ENCODE assay signal across 22 cellular contexts in genomic region chr10:12353399-12354027, GRCh38. TPM values are rescaled to one million over a fixed set of nuclear protein-coding genes. Genes with fewer than 3 reads are reported as not detected.
DNase-seq lines count a peak whose midpoint lies in the region; ATAC-seq, FAIRE-seq and TF ChIP-seq lines count a peak whose summit lies in the region.
"Had no signal": no experiment of that assay in that cellular context is flagged by ENCODE, and none has a peak within 500 bp of the region (broad histone marks: within the 10 kb centered on the region; RNA-seq: fewer than 3 reads in every experiment).

No MANE protein-coding gene starts in this region.

- no peak for TF ChIP-seq EP300 in GM12878 (IDR thresholded peaks at IDR 0.05; ENCODE audit: borderline replicate concordance in 1 of 2, control insufficient read depth in 1 of 2, low read depth in 2 of 2, low read length in 2 of 2)

- no peak overlapping the region for H3K23ac ChIP-seq in H9 (ENCODE audit: insufficient read length, low read depth, low read length)

- H3K56ac ChIP-seq in H9 (ENCODE audit: insufficient read length, low read depth, low read length): no peak overlapping the region

- H4K91ac ChIP-seq in H9 (ENCODE audit: insufficient read length, low read depth, low read length): no peak overlapping the region

- no peak overlapping the region for H2BK120ac ChIP-seq in H9 (ENCODE audit: low read depth, low read length, poor library complexity, severe bottlenecking)

- H3K27ac ChIP-seq in H9 (ENCODE audit: insufficient read length, low read depth, low read length): no peak overlapping the region
- no peak overlapping the region; the same call in 1 of the 2 replicates for H3K27ac ChIP-seq in GM12878 (ENCODE audit: control insufficient read depth, insufficient read depth)
- H3K27ac ChIP-seq: BLaER1, HL-60, SK-N-MC, stomach, vagina had no signal

- intact Hi-C loops in GM12878 (cut with micrococcal nuclease; ENCODE audit: unreplicated experiment): loop anchor here (5.0 to 10.0 kb wide), 3 partner anchors 131 to 361 kb away; no protein-coding TSS in a partner anchor

- in situ Hi-C loops in GM12878 (cut with MboI) (no loop called here), GM13976 (cut with MboI; ENCODE audit: low sequenced_read_pairs, unreplicated experiment) (no loop called here)

- H3K4me1 ChIP-seq in H9 (ENCODE audit: insufficient read depth, low read length) (peaks cover 3% of the 10 kb centered on the region; the same call in 1 of the 2 replicates), GM12878 (ENCODE audit: control insufficient read depth, insufficient read depth, low read length) (peaks cover 35% of the 10 kb centered on the region)

- no peaks in the 10 kb centered on the region for H3K36me3 Mint-ChIP-seq in activated naive CD8-positive, alpha-beta T cell
- H3K36me3 Mint-ChIP-seq in activated naive CD8-positive, alpha-beta T cell treated with anti-CD3 and anti-CD28 coated beads for 36 hours: peaks cover 7% of the 10 kb centered on the region
- H3K36me3 Mint-ChIP-seq in H9 (ENCODE audit: insufficient read depth in 1 of 3, low read depth in 3 of 3): no peaks in the 10 kb centered on the region; a peak in 1 of 7 replicates
- H3K36me3 Mint-ChIP-seq in stimulated activated memory B cell treated with anti-CD40 and anti-IgM and Interleukin-4, amounts not matched to agents 10 μg/mL and 1 μg/mL and 100 μg/mL, for 72 hours: peaks cover 16% of the 10 kb centered on the region
- H3K36me3 Mint-ChIP-seq: natural killer cell had no signal

- no peak overlapping the region for H2AK5ac ChIP-seq in H9 (ENCODE audit: insufficient read length, low read length)

- FAIRE-seq in GM12878 (lab: Jason Lieb, UNC): peak; percentile 27
- FAIRE-seq: astrocyte, H54 had no signal

- H4K8ac ChIP-seq in H9 (replicated peaks; ENCODE audit: insufficient read length, low read depth, low read length): no peak overlapping the region

- no peak overlapping the region for H2BK15ac ChIP-seq in H9 (ENCODE audit: low read depth, low read length)

- ATAC-seq in GM12878 (peak; percentile 16), HG03354 (IDR thresholded peaks at IDR 0.05; ENCODE audit: poor library complexity, severe bottlenecking, unreplicated experiment) (no peak)
- no peak for ATAC-seq in stimulated activated memory B cell treated with anti-CD40 and anti-IgM and Interleukin-4, amounts not matched to agents 10 μg/mL and 1 μg/mL and 100 μg/mL, for 72 hours
- ATAC-seq: left lobe of liver, natural killer cell had no signal

- RAD21 ChIA-PET in GM12878 (lab: Charles Lee; ENCODE audit: unreplicated experiment): interaction anchor here (0.6 to 3.1 kb wide), 2 partner anchors 32 to 52 kb away, joined by 3 to 9 read pairs; no protein-coding TSS in a partner anchor

- H3K4me3 ChIP-seq in GM12878: peak overlapping the region; percentile 26; the same call in 1 of the 2 replicates
- H3K4me3 ChIP-seq: BLaER1, dorsolateral prefrontal cortex, SK-N-MC, stomach, vagina had no signal

- no CpG with 5 or more reads among the region's 8 CpGs for WGBS in H9 (ENCODE audit: extremely low coverage, insufficient read length, low lambda C conversion rate)
- WGBS in GM12878 (ENCODE audit: insufficient coverage, insufficient replicate concordance, low lambda C conversion rate, missing lambda C conversion rate): 39% methylated on average over 8 of the region's 8 CpGs

- TF ChIP-seq CTCF in H9 (conservative IDR thresholded peaks at IDR 0.05): no peak
- TF ChIP-seq CTCF in GM12878 (IDR thresholded peaks at IDR 0.05 in 2 of 3, conservative IDR thresholded peaks at IDR 0.05 in 1 of 3; ENCODE audit: control insufficient read depth in 2 of 3, extremely low read depth in 1 of 3, insufficient read depth in 1 of 3, low read depth in 3 of 3, low read length in 3 of 3): no peak
- no peak for TF ChIP-seq CTCF in GM13976 (IDR thresholded peaks at IDR 0.05; ENCODE audit: borderline replicate concordance, control extremely low read depth, extremely low read depth, insufficient read depth, missing control alignments)

- H3T11ph ChIP-seq in H9 (ENCODE audit: low read length): no peak overlapping the region

- no peak for DNase-seq in activated naive CD8-positive, alpha-beta T cell treated with anti-CD3 and anti-CD28 coated beads for 36 hours
- DNase-seq in H9 (no peak), GM12878 (ENCODE audit: low read depth, low spot score) (no peak), GM13976 (ENCODE audit: low spot score) (no peak), T-helper 9 cell (no peak)
- DNase-seq: activated CD4-positive, CD25-positive, alpha-beta regulatory T cell; dorsolateral prefrontal cortex; hypothalamus; natural killer cell; NCI-H1930; stomach had no signal

- H3K9me3 Mint-ChIP-seq in activated naive CD8-positive, alpha-beta T cell (ENCODE audit: low read depth): no peaks in the 10 kb centered on the region
- H3K9me3 Mint-ChIP-seq in activated naive CD8-positive, alpha-beta T cell treated with anti-CD3 and anti-CD28 coated beads for 36 hours: no peaks in the 10 kb centered on the region
- H3K9me3 Mint-ChIP-seq in H9: no peaks in the 10 kb centered on the region
- no peaks in the 10 kb centered on the region for H3K9me3 Mint-ChIP-seq in stimulated activated memory B cell treated with anti-CD40 and anti-IgM and Interleukin-4, amounts not matched to agents 10 μg/mL and 1 μg/mL and 100 μg/mL, for 72 hours
- H3K9me3 Mint-ChIP-seq: activated T-helper 1 cell treated with anti-CD3 and anti-CD28 coated beads, Interleukin-12 subunit alpha, Interleukin-12 subunit beta, Interleukin-2, Interleukin-4 antibody, amounts not matched to agents 30 ng/mL and 10 ng/mL and 1 ng/mL, durations not matched to agents 14 hours and 24 hours and 36 hours; natural killer cell had no signal

- CTCF ChIA-PET in GM12878 (lab: Yijun Ruan, JAX): interaction anchor here (1.1 to 2.1 kb wide), 3 partner anchors 12 to 48 kb away, joined by 3 to 7 read pairs (median 5); no protein-coding TSS in a partner anchor

- H3K9me3 ChIP-seq in H9 (ENCODE audit: control insufficient read depth, low read depth, low read length) (no peaks in the 10 kb centered on the region), GM12878 (replicated peaks; ENCODE audit: control insufficient read depth, insufficient read depth, low read length) (no peaks in the 10 kb centered on the region)
- H3K9me3 ChIP-seq: BLaER1, stomach, vagina had no signal

- H3K4me2 ChIP-seq in H9 (ENCODE audit: insufficient read depth, insufficient read length, low read length) (no peak overlapping the region), GM12878 (ENCODE audit: control insufficient read depth, insufficient read depth) (peak overlapping the region; percentile 17; the same call in 1 of the 2 replicates)
- H3K4me2 ChIP-seq: BLaER1 had no signal

- no peaks in the 10 kb centered on the region for H3K27me3 Mint-ChIP-seq in activated naive CD8-positive, alpha-beta T cell
- H3K27me3 Mint-ChIP-seq in activated naive CD8-positive, alpha-beta T cell treated with anti-CD3 and anti-CD28 coated beads for 36 hours: no peaks in the 10 kb centered on the region
- H3K27me3 Mint-ChIP-seq in H9 (ENCODE audit: low read depth): peaks cover 31% of the 10 kb centered on the region
- no peaks in the 10 kb centered on the region for H3K27me3 Mint-ChIP-seq in stimulated activated memory B cell treated with anti-CD40 and anti-IgM and Interleukin-4, amounts not matched to agents 10 μg/mL and 1 μg/mL and 100 μg/mL, for 72 hours

- no peak overlapping the region for H2BK12ac ChIP-seq in H9 (ENCODE audit: insufficient read length, low read depth, low read length)

- H3K23me2 ChIP-seq in H9 (ENCODE audit: insufficient read length, low read depth, low read length, poor library complexity, severe bottlenecking): peaks cover 15% of the 10 kb centered on the region

- H3K9ac ChIP-seq in H9 (ENCODE audit: extremely low read depth, insufficient read length, low read length): no peak overlapping the region
- H3K9ac ChIP-seq in GM12878 (ENCODE audit: control insufficient read depth, insufficient read depth, low read length): no peak overlapping the region
- H3K9ac ChIP-seq: BLaER1 had no signal

- H3K79me2 ChIP-seq in H9 (ENCODE audit: insufficient read depth, low read length) (no peaks in the 10 kb centered on the region), GM12878 (ENCODE audit: control insufficient read depth, insufficient read depth, low read length) (peaks cover 44% of the 10 kb centered on the region)

- no peaks in the 10 kb centered on the region for H3K79me1 ChIP-seq in H9 (ENCODE audit: insufficient read depth, low read depth, low read length, poor library complexity, severe bottlenecking)

- no peaks in the 10 kb centered on the region for H4K20me1 ChIP-seq in H9 (ENCODE audit: control insufficient read depth, insufficient read depth, insufficient read length)
- no peaks in the 10 kb centered on the region for H4K20me1 ChIP-seq in GM12878 (ENCODE audit: control insufficient read depth, insufficient read depth)

- H3K27ac Mint-ChIP-seq in activated naive CD8-positive, alpha-beta T cell: no peak overlapping the region
- no peak overlapping the region for H3K27ac Mint-ChIP-seq in activated naive CD8-positive, alpha-beta T cell treated with anti-CD3 and anti-CD28 coated beads for 36 hours
- H3K27ac Mint-ChIP-seq in H9: peak overlapping the region in 2 of 3 experiments; percentile 16 to 26; a peak in 1 of 7 replicates
- H3K27ac Mint-ChIP-seq in stimulated activated memory B cell treated with anti-CD40 and anti-IgM and Interleukin-4, amounts not matched to agents 10 μg/mL and 1 μg/mL and 100 μg/mL, for 72 hours: peak overlapping the region; percentile 83
- H3K27ac Mint-ChIP-seq: activated T-helper 1 cell treated with anti-CD3 and anti-CD28 coated beads, Interleukin-12 subunit alpha, Interleukin-12 subunit beta, Interleukin-2, Interleukin-4 antibody, amounts not matched to agents 30 ng/mL and 10 ng/mL and 1 ng/mL, durations not matched to agents 14 hours and 24 hours and 36 hours had no signal

- no peak overlapping the region for H3K14ac ChIP-seq in H9 (ENCODE audit: insufficient read depth, low read length)

- SMC1A ChIA-PET in GM12878 (lab: Charles Lee; ENCODE audit: uncharacterized antibody, unreplicated experiment): interaction anchor here (0.9 to 11.7 kb wide), 6 partner anchors 12 to 138 kb away, joined by 3 to 68 read pairs (median 4); no protein-coding TSS in a partner anchor

- H3K36me3 ChIP-seq in GM12878 (ENCODE audit: control insufficient read depth in 2 of 2, insufficient read depth in 2 of 2, low read length in 1 of 2): no peaks in the 10 kb centered on the region
- H3K36me3 ChIP-seq: BLaER1, stomach, vagina had no signal

- peak overlapping the region; percentile 4 for H3K4me3 Mint-ChIP-seq in activated naive CD8-positive, alpha-beta T cell
- H3K4me3 Mint-ChIP-seq in activated naive CD8-positive, alpha-beta T cell treated with anti-CD3 and anti-CD28 coated beads for 36 hours: no peak overlapping the region
- H3K4me3 Mint-ChIP-seq in H9: peak overlapping the region in 1 of 2 experiments; percentile 9; a peak in 1 of 5 replicates
- H3K4me3 Mint-ChIP-seq in stimulated activated memory B cell treated with anti-CD40 and anti-IgM and Interleukin-4, amounts not matched to agents 10 μg/mL and 1 μg/mL and 100 μg/mL, for 72 hours: peak overlapping the region; percentile 36
- H3K4me3 Mint-ChIP-seq: activated T-helper 1 cell treated with anti-CD3 and anti-CD28 coated beads, Interleukin-12 subunit alpha, Interleukin-12 subunit beta, Interleukin-2, Interleukin-4 antibody, amounts not matched to agents 30 ng/mL and 10 ng/mL and 1 ng/mL, durations not matched to agents 14 hours and 24 hours and 36 hours; natural killer cell had no signal

- TF ChIP-seq POLR2A in GM12878 (IDR thresholded peaks at IDR 0.05; ENCODE audit: low read depth, low read length): no peak

- peaks cover 45% of the 10 kb centered on the region for H3K4me1 Mint-ChIP-seq in activated naive CD8-positive, alpha-beta T cell (ENCODE audit: low read depth)
- peaks cover 44% of the 10 kb centered on the region for H3K4me1 Mint-ChIP-seq in activated naive CD8-positive, alpha-beta T cell treated with anti-CD3 and anti-CD28 coated beads for 36 hours
- peaks cover 28 to 45% of the 10 kb centered on the region in 2 experiments for H3K4me1 Mint-ChIP-seq in H9
- peaks cover 77% of the 10 kb centered on the region for H3K4me1 Mint-ChIP-seq in stimulated activated memory B cell treated with anti-CD40 and anti-IgM and Interleukin-4, amounts not matched to agents 10 μg/mL and 1 μg/mL and 100 μg/mL, for 72 hours

- no peak overlapping the region for H2BK20ac ChIP-seq in H9 (ENCODE audit: low read depth, low read length, poor library complexity, severe bottlenecking)

- H2AFZ ChIP-seq in H9 (ENCODE audit: low read length) (no peak overlapping the region), GM12878 (ENCODE audit: control insufficient read depth, low read depth, low read length) (no peak overlapping the region)

- H2BK5ac ChIP-seq in H9 (ENCODE audit: insufficient read length, low read length): no peak overlapping the region

- no peak overlapping the region for H3K4ac ChIP-seq in H9 (ENCODE audit: low read depth, low read length)

- TSS peak; percentile 19 for BruUV-seq in GM12878 (replicated peaks; lab: Mats Ljungman, UMichigan)

- POLR2A ChIA-PET in GM12878 (lab: Charles Lee): interaction anchor here (1.1 to 1.4 kb wide), 2 partner anchors 89 to 112 kb away, joined by 3 to 5 read pairs; no protein-coding TSS in a partner anchor

- no peak for TF ChIP-seq RAD21 in GM12878 (IDR thresholded peaks at IDR 0.05; ENCODE audit: insufficient read depth, low read depth, low read length)

- H3K27me3 ChIP-seq in H9 (ENCODE audit: insufficient read depth, low read length): peaks cover 6% of the 10 kb centered on the region; the same call in 1 of the 2 replicates
- no peaks in the 10 kb centered on the region for H3K27me3 ChIP-seq in GM12878 (replicated peaks in 1 of 2; ENCODE audit: control insufficient read depth in 2 of 2, insufficient read depth in 2 of 2, low read length in 1 of 2)
- H3K27me3 ChIP-seq: BLaER1, dorsolateral prefrontal cortex, vagina had no signal

- H3K18ac ChIP-seq in H9 (ENCODE audit: insufficient read length, low read depth, low read length): no peak overlapping the region

- no peak overlapping the region for H4K5ac ChIP-seq in H9 (ENCODE audit: insufficient read length, low read depth, low read length)

RNA-seq across cellular contexts. Expression of gene CAMK1D, which starts 4.2 kb away (rescaled TPM):
- total RNA-seq in activated naive CD8-positive, alpha-beta T cell treated with anti-CD3 and anti-CD28 coated beads for 36 hours: 10 to 100 TPM; 11.9 to 15.4 TPM
- total RNA-seq in H9 (2021) (5.6 and 6.3 TPM in 2 replicates), GM12878 (2014; rRNA removed) (12.3 and 14.2 TPM in 2 replicates), GM12878 (2014; rRNA removed; fragmentation: Illumina TruSeq; extraction: Trizol) (14.6 and 15.0 TPM in 2 replicates), GM12878 (2021) (35.5 and 37.0 TPM in 2 replicates)
- 70.4 and 80.7 TPM in 2 replicates for total RNA-seq in GM12878 (2013; cell fraction: nucleolus; rRNA removed)
- 10.3 TPM for polyA plus RNA-seq in GM12878 (2011; ENCODE audit: low read depth)
- polyA plus RNA-seq in GM12878 (2011; rRNA removed) (12.3 and 14.4 TPM in 2 replicates), GM12878 (2014; fragmentation: Illumina TruSeq; extraction: Trizol) (25.9 and 30.3 TPM in 2 replicates), GM12878 (2014; fragmentation: Nextera tagmentation; extraction: Ambion mirVana) (1 to 10 TPM; 2.1 to 5.5 TPM), GM12878 (2014; rRNA removed) (19.5 and 19.6 TPM in 2 replicates), GM12878 (2016; fragmentation: Nextera tagmentation; extraction: Ambion mirVana) (10 to 100 TPM in 1 of 2 experiments, 1 to 10 TPM in 1; 3.5 to 20.0 TPM)
- 11.2 and 14.2 TPM in 2 replicates for polyA plus RNA-seq in GM12878 (2011; cell fraction: cytosol; rRNA removed)
- 11.2 and 12.9 TPM in 2 replicates for polyA plus RNA-seq in GM12878 (2011; cell fraction: nucleus; rRNA removed)
- polyA plus RNA-seq in GM12878 (2012): 13.4 and 15.8 TPM in 2 replicates
- 11.3 and 16.2 TPM in 2 replicates for polyA minus RNA-seq in GM12878 (2011; rRNA and poly(A)+ RNA removed)
- polyA minus RNA-seq in GM12878 (2011; cell fraction: cytosol; rRNA and poly(A)+ RNA removed): 4.8 and 6.5 TPM in 2 replicates
- polyA minus RNA-seq in GM12878 (2011; cell fraction: nucleus; rRNA and poly(A)+ RNA removed): 3.9 and 5.7 TPM in 2 replicates

Comparison
In these comparisons a context has a peak if more than half of its experiments do, and no peak if none do; other contexts are left out.
1. H3K27ac Mint-ChIP-seq: peak in H9 (2 of 3) and stimulated activated memory B cell treated with anti-CD40 and anti-IgM and Interleukin-4, amounts not matched to agents 10 μg/mL and 1 μg/mL and 100 μg/mL, for 72 hours (single experiment); none in activated naive CD8-positive, alpha-beta T cell (single experiment) and activated naive CD8-positive, alpha-beta T cell treated with anti-CD3 and anti-CD28 coated beads for 36 hours (single experiment).